Comparison of ENCODE assay signal across 1 cellular context in the genomic region with DNA sequence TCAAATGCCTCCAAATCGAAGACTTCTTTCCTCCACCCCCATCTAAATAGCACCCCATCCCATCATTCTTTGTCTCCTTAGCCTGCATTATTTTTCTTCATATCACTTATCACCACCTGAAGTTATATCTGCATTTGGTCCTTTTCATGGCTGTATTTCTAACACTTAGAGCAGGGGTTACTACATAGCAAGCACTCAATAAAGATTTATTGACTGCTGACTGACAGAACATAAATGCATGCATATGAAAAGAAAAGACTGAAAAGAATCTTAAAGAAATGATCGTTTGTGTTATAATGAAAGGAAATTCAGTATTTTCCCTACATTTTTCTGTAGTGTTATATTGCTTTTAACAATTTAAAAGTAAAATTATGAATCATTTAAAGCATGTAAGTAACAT.
TF ChIP-seq lines count a peak whose summit lies in the region.

No MANE protein-coding gene starts in this region.

TF ChIP-seq in GM12878, 131 proteins besides CTCF, POLR2A, EP300 and RAD21:
- TF ChIP-seq, protein P1, sequence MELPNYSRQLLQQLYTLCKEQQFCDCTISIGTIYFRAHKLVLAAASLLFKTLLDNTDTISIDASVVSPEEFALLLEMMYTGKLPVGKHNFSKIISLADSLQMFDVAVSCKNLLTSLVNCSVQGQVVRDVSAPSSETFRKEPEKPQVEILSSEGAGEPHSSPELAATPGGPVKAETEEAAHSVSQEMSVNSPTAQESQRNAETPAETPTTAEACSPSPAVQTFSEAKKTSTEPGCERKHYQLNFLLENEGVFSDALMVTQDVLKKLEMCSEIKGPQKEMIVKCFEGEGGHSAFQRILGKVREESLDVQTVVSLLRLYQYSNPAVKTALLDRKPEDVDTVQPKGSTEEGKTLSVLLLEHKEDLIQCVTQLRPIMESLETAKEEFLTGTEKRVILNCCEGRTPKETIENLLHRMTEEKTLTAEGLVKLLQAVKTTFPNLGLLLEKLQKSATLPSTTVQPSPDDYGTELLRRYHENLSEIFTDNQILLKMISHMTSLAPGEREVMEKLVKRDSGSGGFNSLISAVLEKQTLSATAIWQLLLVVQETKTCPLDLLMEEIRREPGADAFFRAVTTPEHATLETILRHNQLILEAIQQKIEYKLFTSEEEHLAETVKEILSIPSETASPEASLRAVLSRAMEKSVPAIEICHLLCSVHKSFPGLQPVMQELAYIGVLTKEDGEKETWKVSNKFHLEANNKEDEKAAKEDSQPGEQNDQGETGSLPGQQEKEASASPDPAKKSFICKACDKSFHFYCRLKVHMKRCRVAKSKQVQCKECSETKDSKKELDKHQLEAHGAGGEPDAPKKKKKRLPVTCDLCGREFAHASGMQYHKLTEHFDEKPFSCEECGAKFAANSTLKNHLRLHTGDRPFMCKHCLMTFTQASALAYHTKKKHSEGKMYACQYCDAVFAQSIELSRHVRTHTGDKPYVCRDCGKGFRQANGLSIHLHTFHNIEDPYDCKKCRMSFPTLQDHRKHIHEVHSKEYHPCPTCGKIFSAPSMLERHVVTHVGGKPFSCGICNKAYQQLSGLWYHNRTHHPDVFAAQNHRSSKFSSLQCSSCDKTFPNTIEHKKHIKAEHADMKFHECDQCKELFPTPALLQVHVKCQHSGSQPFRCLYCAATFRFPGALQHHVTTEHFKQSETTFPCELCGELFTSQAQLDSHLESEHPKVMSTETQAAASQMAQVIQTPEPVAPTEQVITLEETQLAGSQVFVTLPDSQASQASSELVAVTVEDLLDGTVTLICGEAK (IDR thresholded peaks at IDR 0.05; ENCODE audit: borderline replicate concordance) = peak; percentile 53
- TF ChIP-seq ZNF274 (IDR thresholded peaks at IDR 0.05; ENCODE audit: insufficient read depth, insufficient read length) (no peak), EGR1 (IDR thresholded peaks at IDR 0.05; ENCODE audit: borderline replicate concordance in 1 of 2, low read depth in 2 of 2, low read length in 2 of 2) (no peak), BMI1 (IDR thresholded peaks at IDR 0.05; ENCODE audit: borderline replicate concordance) (no peak), CEBPB (IDR thresholded peaks at IDR 0.05; ENCODE audit: borderline replicate concordance in 1 of 2, low read depth in 2 of 2, low read length in 2 of 2) (no peak), IKZF2 (IDR thresholded peaks at IDR 0.05) (no peak), PKNOX1 (IDR thresholded peaks at IDR 0.05) (no peak), POLR2AphosphoS2 (IDR thresholded peaks at IDR 0.05; ENCODE audit: low read depth, low read length) (no peak)
